Comparison of ENCODE assay signal across 15 cellular contexts in genomic region chr5:111013011-111013410, GRCh38. TPM values are rescaled to one million over a fixed set of nuclear protein-coding genes. Genes with fewer than 3 reads are reported as not detected.
DNase-seq lines count a peak whose midpoint lies in the region; ATAC-seq and TF ChIP-seq lines count a peak whose summit lies in the region.
"Had no signal": no experiment of that assay in that cellular context is flagged by ENCODE, and none has a peak within 500 bp of the region (broad histone marks: within the 10 kb centered on the region; RNA-seq: fewer than 3 reads in every experiment).

No MANE protein-coding gene starts in this region.

- DNase-seq in MCF 10A (ENCODE audit: unreplicated experiment), result peak; percentile 38
- no peak for DNase-seq in breast epithelium (ENCODE audit: low spot score in 2 of 2)
- peak; percentile 9 for DNase-seq in amniotic epithelial cell (ENCODE audit: low read depth)
- peak; percentile 8 for DNase-seq in epithelial cell of prostate (ENCODE audit: low read depth, low spot score)
- DNase-seq in germinal center (ENCODE audit: low spot score), result no peak
- no peak for DNase-seq in heart left ventricle
- DNase-seq in GM13976 (ENCODE audit: low spot score), result no peak
- DNase-seq: 8988T, Karpas-422, NCI-H1417, NCI-H2029 treated with DMSO at 0.1 percent for 48 hours, NCI-H510A treated with DMSO at 0.1 percent for 48 hours had no signal

- TF ChIP-seq POLR2A in breast epithelium (IDR thresholded peaks at IDR 0.05), result no peak
- TF ChIP-seq POLR2A in heart left ventricle (IDR thresholded peaks at IDR 0.05), result no peak

- no peaks in the 10 kb centered on the region for H3K36me3 Mint-ChIP-seq in MCF 10A (ENCODE audit: insufficient read depth, unreplicated experiment)

- no peaks in the 10 kb centered on the region for H3K27me3 Mint-ChIP-seq in MCF 10A (ENCODE audit: insufficient read depth, unreplicated experiment)

- H3K9me3 ChIP-seq in breast epithelium, result no peaks in the 10 kb centered on the region
- H3K9me3 ChIP-seq in heart left ventricle, result no peaks in the 10 kb centered on the region
- H3K9me3 ChIP-seq: BLaER1 had no signal

- POLR2A ChIA-PET in MCF 10A (lab: Yijun Ruan, JAX), result interaction anchor here (1.4 kb wide), 1 partner anchor 79 kb away, joined by 3 read pairs; the partner anchor contains the start of gene WDR36

- in situ Hi-C loops in GM13976 (cut with MboI; ENCODE audit: low sequenced_read_pairs, unreplicated experiment), result no loop called here

- no peaks in the 10 kb centered on the region for H3K9me3 Mint-ChIP-seq in MCF 10A (ENCODE audit: unreplicated experiment)

- no TSS peak for BruUV-seq in MCF 10A (replicated peaks; lab: Mats Ljungman, UMichigan)

- no peaks in the 10 kb centered on the region for H3K36me3 ChIP-seq in breast epithelium
- no peaks in the 10 kb centered on the region for H3K36me3 ChIP-seq in heart left ventricle
- H3K36me3 ChIP-seq: BLaER1 had no signal

- intact Hi-C loops in MCF 10A (cut with micrococcal nuclease), result no loop called here
- intact Hi-C loops in breast epithelium (cut with DNase I; ENCODE audit: low total_unique reads), result no loop called here
- intact Hi-C loops in heart left ventricle (cut with DNase I), result no loop called here

- TF ChIP-seq CTCF in MCF 10A (IDR thresholded peaks at IDR 0.05; ENCODE audit: unreplicated experiment) (no peak), breast epithelium (IDR thresholded peaks at IDR 0.05) (no peak), heart left ventricle (IDR thresholded peaks at IDR 0.05) (no peak), GM13976 (IDR thresholded peaks at IDR 0.05; ENCODE audit: borderline replicate concordance, control extremely low read depth, extremely low read depth, insufficient read depth, missing control alignments) (no peak)

- H3K4me1 ChIP-seq in breast epithelium (no peaks in the 10 kb centered on the region), heart left ventricle (no peaks in the 10 kb centered on the region)
- H3K4me1 ChIP-seq: BLaER1 had no signal

- ATAC-seq in HG03378 (IDR thresholded peaks at IDR 0.05; ENCODE audit: unreplicated experiment), result no peak
- no peak for ATAC-seq in heart left ventricle
- ATAC-seq: HepG2 had no signal

- H3K27ac Mint-ChIP-seq in MCF 10A (ENCODE audit: low read depth, unreplicated experiment), result no peak overlapping the region

- H3K27me3 ChIP-seq in breast epithelium (no peaks in the 10 kb centered on the region), heart left ventricle (no peaks in the 10 kb centered on the region)
- H3K27me3 ChIP-seq: BLaER1 had no signal

- H3K4me3 ChIP-seq in breast epithelium (no peak overlapping the region), heart left ventricle (no peak overlapping the region)
- H3K4me3 ChIP-seq: BLaER1 had no signal

- no peak overlapping the region for H3K27ac ChIP-seq in breast epithelium
- peak overlapping the region; percentile 8 for H3K27ac ChIP-seq in epithelial cell of prostate
- no peak overlapping the region for H3K27ac ChIP-seq in heart left ventricle
- H3K27ac ChIP-seq: BLaER1 had no signal

- 58 to 70% (median 63%) methylated on average over 1 of the region's 1 CpG for WGBS in heart left ventricle, 4 donors

- peaks cover 6% of the 10 kb centered on the region for H3K4me1 Mint-ChIP-seq in MCF 10A (ENCODE audit: insufficient read depth, unreplicated experiment)

- no peak overlapping the region for H3K4me3 Mint-ChIP-seq in MCF 10A (ENCODE audit: unreplicated experiment)

- CTCF ChIA-PET in MCF 10A (lab: Yijun Ruan, JAX), result no interaction called here

RNA-seq across cellular contexts. Expression of gene TSLP, which starts 58.5 kb away (rescaled TPM):
- total RNA-seq in MCF 10A (2022) (5.1 and 6.4 TPM in 2 replicates), breast epithelium (1 to 10 TPM in 1 of 3 donors, under 1 TPM in 2; 0.44 to 1.6 (median 0.66) TPM), heart left ventricle (1 to 10 TPM; 1.3 to 8.7 (median 4.1) TPM)
- 1 to 10 TPM; 2.8 to 7.0 TPM for polyA plus RNA-seq in heart left ventricle
- total RNA-seq: HepG2 had no signal
- polyA plus RNA-seq: HepG2 had no signal

Comparison
In these comparisons a context has a peak if more than half of its experiments do, and no peak if none do; other contexts are left out.
1. DNase-seq: peak in MCF 10A (single experiment), amniotic epithelial cell (single experiment) and epithelial cell of prostate (single experiment); none in breast epithelium (0 of 2), germinal center (single experiment), heart left ventricle (0 of 5) and GM13976 (single experiment).